In genomic region chr13:60164490-60164889, GRCh38 we compare ENCODE assay signal across 8 cellular contexts. TPM values are rescaled to one million over a fixed set of nuclear protein-coding genes. Genes with fewer than 3 reads are reported as not detected.
DNase-seq lines count a peak whose midpoint lies in the region; ATAC-seq and TF ChIP-seq lines count a peak whose summit lies in the region.

No MANE protein-coding gene starts in this region.

- H3K4me1 Mint-ChIP-seq in CD8-positive, alpha-beta T cell (ENCODE audit: low read depth), result peaks cover 24% of the 10 kb centered on the region
- H3K4me1 Mint-ChIP-seq in endodermal cell, result peaks cover 46% of the 10 kb centered on the region
- peaks cover 17 to 36% (median 29%) of the 10 kb centered on the region in 7 donors for H3K4me1 Mint-ChIP-seq in naive thymus-derived CD4-positive, alpha-beta T cell

- peak overlapping the region; percentile 70 for H3K4me2 ChIP-seq in OCI-LY3 (ENCODE audit: low read length)

- peaks cover 16% of the 10 kb centered on the region for H3K4me1 ChIP-seq in CD8-positive, alpha-beta T cell (ENCODE audit: insufficient read depth, low read length)
- H3K4me1 ChIP-seq in OCI-LY3 (ENCODE audit: low read length) (peaks cover 17% of the 10 kb centered on the region), endodermal cell (ENCODE audit: control insufficient read depth, insufficient read depth, low read length) (peaks cover 18% of the 10 kb centered on the region)
- no peaks in the 10 kb centered on the region for H3K4me1 ChIP-seq in naive thymus-derived CD4-positive, alpha-beta T cell (ENCODE audit: control insufficient read depth in 2 of 2, insufficient read depth in 2 of 2, low read length in 2 of 2)

- intact Hi-C loops in CD8-positive, alpha-beta T cell (cut with DNase I, micrococcal nuclease), result loop anchor here (1.0 to 10.0 kb wide), 5 partner anchors 103 to 773 kb away; partner anchors contain the start of gene TDRD3 (in 1 of the 2)
- intact Hi-C loops in naive thymus-derived CD4-positive, alpha-beta T cell (cut with micrococcal nuclease), result loop anchor here (1.0 to 10.0 kb wide), 7 partner anchors 72 to 773 kb away; no protein-coding TSS in a partner anchor

- H3K36me3 ChIP-seq in CD8-positive, alpha-beta T cell (ENCODE audit: insufficient read depth, low read length), result no peaks in the 10 kb centered on the region
- H3K36me3 ChIP-seq in OCI-LY3 (replicated peaks; ENCODE audit: low read depth, low read length) (peaks cover 23% of the 10 kb centered on the region), endodermal cell (ENCODE audit: control insufficient read depth, insufficient read depth, low read length) (peaks cover 14% of the 10 kb centered on the region)
- peaks cover 0 to 4% (median 0%) of the 10 kb centered on the region in 3 experiments for H3K36me3 ChIP-seq in naive thymus-derived CD4-positive, alpha-beta T cell (ENCODE audit: control insufficient read depth in 2 of 3, insufficient read depth in 3 of 3, low read length in 3 of 3)

- peak overlapping the region; percentile 77 for H3K4me3 ChIP-seq in CD8-positive, alpha-beta T cell (ENCODE audit: low read depth, low read length)
- peak overlapping the region; percentile 82 for H3K4me3 ChIP-seq in OCI-LY3 (ENCODE audit: low read length)
- peak overlapping the region; percentile 87 for H3K4me3 ChIP-seq in endodermal cell (ENCODE audit: low read length)
- peak overlapping the region; percentile 92 for H3K4me3 ChIP-seq in naive thymus-derived CD4-positive, alpha-beta T cell (ENCODE audit: low read length)

- peak overlapping the region; percentile 95 for H3K4me3 Mint-ChIP-seq in CD8-positive, alpha-beta T cell
- H3K4me3 Mint-ChIP-seq in endodermal cell, result peak overlapping the region; percentile 90
- H3K4me3 Mint-ChIP-seq in naive thymus-derived CD4-positive, alpha-beta T cell, result peak overlapping the region; percentile 92 to 98 (median 96)

- H3K27me3 ChIP-seq in CD8-positive, alpha-beta T cell (ENCODE audit: insufficient read depth, low read length), result no peaks in the 10 kb centered on the region
- H3K27me3 ChIP-seq in OCI-LY3 (ENCODE audit: low read depth, low read length), result no peaks in the 10 kb centered on the region
- H3K27me3 ChIP-seq in endodermal cell (ENCODE audit: control insufficient read depth, insufficient read depth, low read length, poor library complexity, severe bottlenecking), result no peaks in the 10 kb centered on the region
- H3K27me3 ChIP-seq in naive thymus-derived CD4-positive, alpha-beta T cell (ENCODE audit: control insufficient read depth in 2 of 2, insufficient read depth in 2 of 2, low read length in 2 of 2), result no peaks in the 10 kb centered on the region

- H2AFZ ChIP-seq in OCI-LY3 (ENCODE audit: low read depth, low read length), result peak overlapping the region; percentile 88

- H3K27me3 Mint-ChIP-seq in CD8-positive, alpha-beta T cell (ENCODE audit: low read depth), result peaks cover 4% of the 10 kb centered on the region
- peaks cover 11% of the 10 kb centered on the region for H3K27me3 Mint-ChIP-seq in endodermal cell (ENCODE audit: insufficient read depth)
- peaks cover 0 to 12% (median 5%) of the 10 kb centered on the region in 5 donors for H3K27me3 Mint-ChIP-seq in naive thymus-derived CD4-positive, alpha-beta T cell

- CTCF ChIA-PET in CD8-positive, alpha-beta T cell (lab: Charles Lee), result no interaction called here
- CTCF ChIA-PET in naive thymus-derived CD4-positive, alpha-beta T cell (lab: Charles Lee), result interaction anchor here (0.9 kb wide), 1 partner anchor 267 kb away, joined by 3 read pairs; no protein-coding TSS in a partner anchor

- H3K36me3 Mint-ChIP-seq in CD8-positive, alpha-beta T cell, result peaks cover 6% of the 10 kb centered on the region
- H3K36me3 Mint-ChIP-seq in endodermal cell (ENCODE audit: low read depth), result peaks cover 11% of the 10 kb centered on the region
- H3K36me3 Mint-ChIP-seq in naive thymus-derived CD4-positive, alpha-beta T cell, result peaks cover 0 to 13% (median 0%) of the 10 kb centered on the region in 5 donors

- H3K27ac Mint-ChIP-seq in CD8-positive, alpha-beta T cell, result peak overlapping the region; percentile 95
- peak overlapping the region; percentile 97 for H3K27ac Mint-ChIP-seq in endodermal cell
- H3K27ac Mint-ChIP-seq in naive thymus-derived CD4-positive, alpha-beta T cell, result peak overlapping the region; percentile 84 to 96 (median 95)

- DNase-seq in CD8-positive, alpha-beta T cell, result no peak
- DNase-seq in endodermal cell (no peak), cerebellar nuclear complex (lab: John Stamatoyannopoulos, UW) (no peak), DMS153 (lab: John Stamatoyannopoulos, UW) (no peak)
- peak in 2 of 9 donors; percentile 4 to 13 for DNase-seq in naive thymus-derived CD4-positive, alpha-beta T cell

- H3K9me3 Mint-ChIP-seq in CD8-positive, alpha-beta T cell, result no peaks in the 10 kb centered on the region
- no peaks in the 10 kb centered on the region for H3K9me3 Mint-ChIP-seq in endodermal cell
- H3K9me3 Mint-ChIP-seq in naive thymus-derived CD4-positive, alpha-beta T cell, result peaks cover 0 to 4% (median 0%) of the 10 kb centered on the region in 11 donors

- no peak for TF ChIP-seq CTCF in CD8-positive, alpha-beta T cell (IDR thresholded peaks at IDR 0.05)
- no peak for TF ChIP-seq CTCF in OCI-LY3 (IDR thresholded peaks at IDR 0.05; ENCODE audit: low read depth, low read length)
- no peak for TF ChIP-seq CTCF in endodermal cell (conservative IDR thresholded peaks at IDR 0.05)

- WGBS in endodermal cell (ENCODE audit: insufficient coverage in 1 of 2, insufficient read length in 1 of 2), 2 experiments, result 31% methylated on average over 1 of the region's 1 CpG; no CpG with 5 or more reads in 1 of the 2 experiments

- ATAC-seq in CD8-positive, alpha-beta T cell, result no peak
- no peak for ATAC-seq in naive thymus-derived CD4-positive, alpha-beta T cell
- no peak for ATAC-seq in GM21526 (IDR thresholded peaks at IDR 0.05; ENCODE audit: low FRiP score, unreplicated experiment)
- no peak for ATAC-seq in GM21528 (IDR thresholded peaks at IDR 0.05; ENCODE audit: low FRiP score, unreplicated experiment)

- peak overlapping the region; percentile 70 for H3K27ac ChIP-seq in CD8-positive, alpha-beta T cell (ENCODE audit: low read depth, low read length)
- peak overlapping the region; percentile 35 for H3K27ac ChIP-seq in OCI-LY3 (ENCODE audit: low read length)
- H3K27ac ChIP-seq in endodermal cell (ENCODE audit: low read depth, low read length), result peak overlapping the region; percentile 76
- H3K27ac ChIP-seq in naive thymus-derived CD4-positive, alpha-beta T cell (ENCODE audit: low read depth, low read length), result peak overlapping the region; percentile 78

- H4K20me1 ChIP-seq in OCI-LY3 (ENCODE audit: insufficient read depth, low read length), result no peaks in the 10 kb centered on the region

- peaks cover 55% of the 10 kb centered on the region for H3K79me2 ChIP-seq in OCI-LY3 (ENCODE audit: low read length)

- peak overlapping the region; percentile 85 for H3K9ac ChIP-seq in OCI-LY3 (ENCODE audit: low read length)
- peak overlapping the region; percentile 99 for H3K9ac ChIP-seq in endodermal cell (ENCODE audit: extremely low read depth, low read length, poor library complexity, severe bottlenecking)

- no peaks in the 10 kb centered on the region for H3K9me3 ChIP-seq in CD8-positive, alpha-beta T cell (ENCODE audit: low read length)
- no peaks in the 10 kb centered on the region for H3K9me3 ChIP-seq in OCI-LY3 (ENCODE audit: insufficient read depth, low read length)
- H3K9me3 ChIP-seq in endodermal cell (ENCODE audit: control insufficient read depth, low read length), result peaks cover 5% of the 10 kb centered on the region
- H3K9me3 ChIP-seq in naive thymus-derived CD4-positive, alpha-beta T cell (ENCODE audit: control insufficient read depth in 2 of 3, low read length in 3 of 3), result no peaks in the 10 kb centered on the region

- POLR2A ChIA-PET in CD8-positive, alpha-beta T cell (lab: Charles Lee), result interaction anchor here (0.8 to 1.3 kb wide), 3 partner anchors 232 to 772 kb away, joined by 3 to 4 read pairs (median 3); partner anchors contain the start of gene TDRD3
- POLR2A ChIA-PET in naive thymus-derived CD4-positive, alpha-beta T cell (lab: Charles Lee), result interaction anchor here (0.7 to 1.9 kb wide), 2 partner anchors 232 to 773 kb away, joined by 3 to 6 read pairs; partner anchors contain the start of gene TDRD3

RNA-seq across cellular contexts. Expression of gene DIAPH3, which starts 0.8 kb away (rescaled TPM):
- under 1 TPM; 0.06 to 0.11 TPM for total RNA-seq in CD8-positive, alpha-beta T cell
- 10 to 100 TPM; 23.6 to 25.7 TPM for total RNA-seq in endodermal cell
- polyA plus RNA-seq in endodermal cell (2013, experiment 1 of 2), result 19.5 TPM
- polyA plus RNA-seq in endodermal cell (2013, experiment 2 of 2), result 25.6 TPM
- total RNA-seq in naive thymus-derived CD4-positive, alpha-beta T cell, result 10 to 100 TPM in 1 of 5 experiments, under 1 TPM in 1, not detected in 3; 0.37 to 17.5 TPM
- not detected for polyA plus RNA-seq in naive thymus-derived CD4-positive, alpha-beta T cell
